1 cellular context compared by ENCODE assay signal in the genomic region with DNA sequence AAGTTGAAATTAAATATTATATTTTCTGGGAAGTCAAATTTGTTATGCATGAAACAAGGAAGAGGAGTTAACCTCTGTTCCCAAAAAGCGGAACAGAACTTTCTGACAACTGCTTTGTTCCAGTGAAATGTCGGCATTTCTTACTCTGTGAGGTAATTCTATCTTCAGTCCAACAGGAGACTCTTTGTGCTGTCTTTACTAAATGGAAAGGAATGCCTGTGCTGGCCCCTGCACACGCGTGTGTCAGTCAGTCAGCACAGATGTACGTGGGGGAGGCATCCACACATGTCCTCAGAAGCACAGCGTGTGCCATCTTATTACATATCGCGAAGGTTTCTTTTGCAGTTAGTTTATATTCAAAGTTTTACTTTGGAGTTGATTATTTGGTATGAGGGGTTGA.
A peak's percentile ranks its signal among the peaks of the same experiment; 100 is the strongest.
TF ChIP-seq lines count a peak whose summit lies in the region.

No MANE protein-coding gene starts in this region.

TF ChIP-seq in HepG2, 621 proteins besides CTCF, POLR2A, EP300 and RAD21 (continued from another document and continues in another):
- TF ChIP-seq, protein P1, sequence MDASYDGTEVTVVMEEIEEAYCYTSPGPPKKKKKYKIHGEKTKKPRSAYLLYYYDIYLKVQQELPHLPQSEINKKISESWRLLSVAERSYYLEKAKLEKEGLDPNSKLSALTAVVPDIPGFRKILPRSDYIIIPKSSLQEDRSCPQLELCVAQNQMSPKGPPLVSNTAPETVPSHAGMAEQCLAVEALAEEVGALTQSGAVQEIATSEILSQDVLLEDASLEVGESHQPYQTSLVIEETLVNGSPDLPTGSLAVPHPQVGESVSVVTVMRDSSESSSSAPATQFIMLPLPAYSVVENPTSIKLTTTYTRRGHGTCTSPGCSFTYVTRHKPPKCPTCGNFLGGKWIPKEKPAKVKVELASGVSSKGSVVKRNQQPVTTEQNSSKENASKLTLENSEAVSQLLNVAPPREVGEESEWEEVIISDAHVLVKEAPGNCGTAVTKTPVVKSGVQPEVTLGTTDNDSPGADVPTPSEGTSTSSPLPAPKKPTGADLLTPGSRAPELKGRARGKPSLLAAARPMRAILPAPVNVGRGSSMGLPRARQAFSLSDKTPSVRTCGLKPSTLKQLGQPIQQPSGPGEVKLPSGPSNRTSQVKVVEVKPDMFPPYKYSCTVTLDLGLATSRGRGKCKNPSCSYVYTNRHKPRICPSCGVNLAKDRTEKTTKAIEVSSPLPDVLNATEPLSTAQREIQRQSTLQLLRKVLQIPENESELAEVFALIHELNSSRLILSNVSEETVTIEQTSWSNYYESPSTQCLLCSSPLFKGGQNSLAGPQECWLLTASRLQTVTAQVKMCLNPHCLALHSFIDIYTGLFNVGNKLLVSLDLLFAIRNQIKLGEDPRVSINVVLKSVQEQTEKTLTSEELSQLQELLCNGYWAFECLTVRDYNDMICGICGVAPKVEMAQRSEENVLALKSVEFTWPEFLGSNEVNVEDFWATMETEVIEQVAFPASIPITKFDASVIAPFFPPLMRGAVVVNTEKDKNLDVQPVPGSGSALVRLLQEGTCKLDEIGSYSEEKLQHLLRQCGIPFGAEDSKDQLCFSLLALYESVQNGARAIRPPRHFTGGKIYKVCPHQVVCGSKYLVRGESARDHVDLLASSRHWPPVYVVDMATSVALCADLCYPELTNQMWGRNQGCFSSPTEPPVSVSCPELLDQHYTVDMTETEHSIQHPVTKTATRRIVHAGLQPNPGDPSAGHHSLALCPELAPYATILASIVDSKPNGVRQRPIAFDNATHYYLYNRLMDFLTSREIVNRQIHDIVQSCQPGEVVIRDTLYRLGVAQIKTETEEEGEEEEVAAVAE (CRISPR knock-in tag; IDR thresholded peaks at IDR 0.05; ENCODE audit: borderline replicate concordance), result no peak
- TF ChIP-seq NR2C2 (CRISPR knock-in tag; IDR thresholded peaks at IDR 0.05; ENCODE audit: borderline replicate concordance), result no peak
- TF ChIP-seq ZMYM3 (CRISPR knock-in tag; IDR thresholded peaks at IDR 0.05), result no peak
- TF ChIP-seq, protein P2, sequence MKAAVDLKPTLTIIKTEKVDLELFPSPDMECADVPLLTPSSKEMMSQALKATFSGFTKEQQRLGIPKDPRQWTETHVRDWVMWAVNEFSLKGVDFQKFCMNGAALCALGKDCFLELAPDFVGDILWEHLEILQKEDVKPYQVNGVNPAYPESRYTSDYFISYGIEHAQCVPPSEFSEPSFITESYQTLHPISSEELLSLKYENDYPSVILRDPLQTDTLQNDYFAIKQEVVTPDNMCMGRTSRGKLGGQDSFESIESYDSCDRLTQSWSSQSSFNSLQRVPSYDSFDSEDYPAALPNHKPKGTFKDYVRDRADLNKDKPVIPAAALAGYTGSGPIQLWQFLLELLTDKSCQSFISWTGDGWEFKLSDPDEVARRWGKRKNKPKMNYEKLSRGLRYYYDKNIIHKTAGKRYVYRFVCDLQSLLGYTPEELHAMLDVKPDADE (CRISPR knock-in tag; IDR thresholded peaks at IDR 0.05), result no peak
- no peak for TF ChIP-seq SRSF9 (IDR thresholded peaks at IDR 0.05; ENCODE audit: borderline replicate concordance, insufficient read depth, low read depth, low read length, poor library complexity, severe bottlenecking)
- no peak for TF ChIP-seq YY1 (IDR thresholded peaks at IDR 0.05; ENCODE audit: insufficient read depth, insufficient replicate concordance, low read depth, low read length)
- 0 out of 2 replicates have a peak, but pooled peaks have one; percentile 33 for TF ChIP-seq SIX1 (CRISPR knock-in tag; IDR thresholded peaks at IDR 0.05; ENCODE audit: borderline replicate concordance)
- no peak for TF ChIP-seq SMAD3 (CRISPR knock-in tag; IDR thresholded peaks at IDR 0.05)
- no peak for TF ChIP-seq SYNCRIP (IDR thresholded peaks at IDR 0.05; ENCODE audit: insufficient read depth, low read depth, low read length)
- TF ChIP-seq ZSCAN20 (CRISPR knock-in tag; IDR thresholded peaks at IDR 0.05; ENCODE audit: borderline replicate concordance), result no peak
- TF ChIP-seq, protein P3, sequence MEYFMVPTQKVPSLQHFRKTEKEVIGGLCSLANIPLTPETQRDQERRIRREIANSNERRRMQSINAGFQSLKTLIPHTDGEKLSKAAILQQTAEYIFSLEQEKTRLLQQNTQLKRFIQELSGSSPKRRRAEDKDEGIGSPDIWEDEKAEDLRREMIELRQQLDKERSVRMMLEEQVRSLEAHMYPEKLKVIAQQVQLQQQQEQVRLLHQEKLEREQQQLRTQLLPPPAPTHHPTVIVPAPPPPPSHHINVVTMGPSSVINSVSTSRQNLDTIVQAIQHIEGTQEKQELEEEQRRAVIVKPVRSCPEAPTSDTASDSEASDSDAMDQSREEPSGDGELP (IDR thresholded peaks at IDR 0.05; ENCODE audit: borderline replicate concordance, low read depth), result no peak
- 0 out of 2 replicates have a peak, but pooled peaks have one; percentile 9 for TF ChIP-seq YEATS4 (CRISPR knock-in tag; IDR thresholded peaks at IDR 0.05; ENCODE audit: borderline replicate concordance)
- no peak for TF ChIP-seq ETV5 (CRISPR knock-in tag; IDR thresholded peaks at IDR 0.05; ENCODE audit: borderline replicate concordance)
- TF ChIP-seq, protein P4, sequence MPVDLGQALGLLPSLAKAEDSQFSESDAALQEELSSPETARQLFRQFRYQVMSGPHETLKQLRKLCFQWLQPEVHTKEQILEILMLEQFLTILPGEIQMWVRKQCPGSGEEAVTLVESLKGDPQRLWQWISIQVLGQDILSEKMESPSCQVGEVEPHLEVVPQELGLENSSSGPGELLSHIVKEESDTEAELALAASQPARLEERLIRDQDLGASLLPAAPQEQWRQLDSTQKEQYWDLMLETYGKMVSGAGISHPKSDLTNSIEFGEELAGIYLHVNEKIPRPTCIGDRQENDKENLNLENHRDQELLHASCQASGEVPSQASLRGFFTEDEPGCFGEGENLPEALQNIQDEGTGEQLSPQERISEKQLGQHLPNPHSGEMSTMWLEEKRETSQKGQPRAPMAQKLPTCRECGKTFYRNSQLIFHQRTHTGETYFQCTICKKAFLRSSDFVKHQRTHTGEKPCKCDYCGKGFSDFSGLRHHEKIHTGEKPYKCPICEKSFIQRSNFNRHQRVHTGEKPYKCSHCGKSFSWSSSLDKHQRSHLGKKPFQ (CRISPR knock-in tag; IDR thresholded peaks at IDR 0.05; ENCODE audit: insufficient replicate concordance), result no peak
- TF ChIP-seq NBN (conservative IDR thresholded peaks at IDR 0.05), result no peak
- TF ChIP-seq, protein P5, sequence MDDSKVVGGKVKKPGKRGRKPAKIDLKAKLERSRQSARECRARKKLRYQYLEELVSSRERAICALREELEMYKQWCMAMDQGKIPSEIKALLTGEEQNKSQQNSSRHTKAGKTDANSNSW (CRISPR knock-in tag; IDR thresholded peaks at IDR 0.05; ENCODE audit: borderline replicate concordance), result no peak
- no peak for TF ChIP-seq ZNF773 (CRISPR knock-in tag; IDR thresholded peaks at IDR 0.05; ENCODE audit: borderline replicate concordance)
- no peak for TF ChIP-seq MTF2 (CRISPR knock-in tag; IDR thresholded peaks at IDR 0.05; ENCODE audit: borderline replicate concordance)
- peak; percentile 35 for TF ChIP-seq STAG1 (CRISPR knock-in tag; IDR thresholded peaks at IDR 0.05)
- TF ChIP-seq, protein P6, sequence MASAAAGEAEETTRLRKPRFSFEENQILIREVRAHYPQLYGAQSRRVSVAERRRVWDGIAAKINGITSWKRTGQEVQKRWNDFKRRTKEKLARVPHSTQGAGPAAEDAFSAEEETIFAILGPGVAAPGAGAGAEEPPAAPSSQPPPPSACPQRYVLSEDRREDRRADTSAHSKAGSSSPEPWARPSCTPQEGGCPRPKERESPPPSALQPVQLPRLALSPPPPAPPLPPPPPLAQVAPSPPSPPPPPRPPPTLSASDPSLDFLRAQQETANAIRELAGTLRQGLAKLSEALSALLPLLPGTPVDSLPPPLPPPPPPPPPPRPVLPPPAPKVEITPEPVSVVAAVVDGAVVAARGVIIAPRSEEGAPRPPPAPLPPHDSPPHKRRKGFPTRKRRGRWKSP (CRISPR knock-in tag; IDR thresholded peaks at IDR 0.05), result no peak
- TF ChIP-seq, protein P7, sequence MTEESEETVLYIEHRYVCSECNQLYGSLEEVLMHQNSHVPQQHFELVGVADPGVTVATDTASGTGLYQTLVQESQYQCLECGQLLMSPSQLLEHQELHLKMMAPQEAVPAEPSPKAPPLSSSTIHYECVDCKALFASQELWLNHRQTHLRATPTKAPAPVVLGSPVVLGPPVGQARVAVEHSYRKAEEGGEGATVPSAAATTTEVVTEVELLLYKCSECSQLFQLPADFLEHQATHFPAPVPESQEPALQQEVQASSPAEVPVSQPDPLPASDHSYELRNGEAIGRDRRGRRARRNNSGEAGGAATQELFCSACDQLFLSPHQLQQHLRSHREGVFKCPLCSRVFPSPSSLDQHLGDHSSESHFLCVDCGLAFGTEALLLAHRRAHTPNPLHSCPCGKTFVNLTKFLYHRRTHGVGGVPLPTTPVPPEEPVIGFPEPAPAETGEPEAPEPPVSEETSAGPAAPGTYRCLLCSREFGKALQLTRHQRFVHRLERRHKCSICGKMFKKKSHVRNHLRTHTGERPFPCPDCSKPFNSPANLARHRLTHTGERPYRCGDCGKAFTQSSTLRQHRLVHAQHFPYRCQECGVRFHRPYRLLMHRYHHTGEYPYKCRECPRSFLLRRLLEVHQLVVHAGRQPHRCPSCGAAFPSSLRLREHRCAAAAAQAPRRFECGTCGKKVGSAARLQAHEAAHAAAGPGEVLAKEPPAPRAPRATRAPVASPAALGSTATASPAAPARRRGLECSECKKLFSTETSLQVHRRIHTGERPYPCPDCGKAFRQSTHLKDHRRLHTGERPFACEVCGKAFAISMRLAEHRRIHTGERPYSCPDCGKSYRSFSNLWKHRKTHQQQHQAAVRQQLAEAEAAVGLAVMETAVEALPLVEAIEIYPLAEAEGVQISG (CRISPR knock-in tag; IDR thresholded peaks at IDR 0.05), result no peak
- TF ChIP-seq, protein P8, sequence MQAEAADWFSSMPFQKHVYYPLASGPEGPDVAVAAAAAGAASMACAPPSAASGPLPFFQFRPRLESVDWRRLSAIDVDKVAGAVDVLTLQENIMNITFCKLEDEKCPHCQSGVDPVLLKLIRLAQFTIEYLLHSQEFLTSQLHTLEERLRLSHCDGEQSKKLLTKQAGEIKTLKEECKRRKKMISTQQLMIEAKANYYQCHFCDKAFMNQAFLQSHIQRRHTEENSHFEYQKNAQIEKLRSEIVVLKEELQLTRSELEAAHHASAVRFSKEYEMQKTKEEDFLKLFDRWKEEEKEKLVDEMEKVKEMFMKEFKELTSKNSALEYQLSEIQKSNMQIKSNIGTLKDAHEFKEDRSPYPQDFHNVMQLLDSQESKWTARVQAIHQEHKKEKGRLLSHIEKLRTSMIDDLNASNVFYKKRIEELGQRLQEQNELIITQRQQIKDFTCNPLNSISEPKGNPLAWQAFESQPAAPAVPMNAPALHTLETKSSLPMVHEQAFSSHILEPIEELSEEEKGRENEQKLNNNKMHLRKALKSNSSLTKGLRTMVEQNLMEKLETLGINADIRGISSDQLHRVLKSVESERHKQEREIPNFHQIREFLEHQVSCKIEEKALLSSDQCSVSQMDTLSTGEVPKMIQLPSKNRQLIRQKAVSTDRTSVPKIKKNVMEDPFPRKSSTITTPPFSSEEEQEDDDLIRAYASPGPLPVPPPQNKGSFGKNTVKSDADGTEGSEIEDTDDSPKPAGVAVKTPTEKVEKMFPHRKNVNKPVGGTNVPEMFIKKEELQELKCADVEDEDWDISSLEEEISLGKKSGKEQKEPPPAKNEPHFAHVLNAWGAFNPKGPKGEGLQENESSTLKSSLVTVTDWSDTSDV (CRISPR knock-in tag; IDR thresholded peaks at IDR 0.05), result no peak
- TF ChIP-seq ZNF12 (CRISPR knock-in tag; IDR thresholded peaks at IDR 0.05), result no peak
- TF ChIP-seq ZNF572 (CRISPR knock-in tag; IDR thresholded peaks at IDR 0.05), result no peak
- TF ChIP-seq SOX5 (CRISPR knock-in tag; IDR thresholded peaks at IDR 0.05; ENCODE audit: borderline replicate concordance), result peak; percentile 37; the same call in 1 of the 2 replicates
- no peak for TF ChIP-seq HIVEP1 (CRISPR knock-in tag; IDR thresholded peaks at IDR 0.05)
- no peak for TF ChIP-seq ZBTB21 (CRISPR knock-in tag; IDR thresholded peaks at IDR 0.05)
- TF ChIP-seq ISX (CRISPR knock-in tag; conservative IDR thresholded peaks at IDR 0.05), result no peak
- TF ChIP-seq TOPORS (CRISPR knock-in tag; IDR thresholded peaks at IDR 0.05), result no peak
- TF ChIP-seq PHF5A (CRISPR knock-in tag; IDR thresholded peaks at IDR 0.05; ENCODE audit: low read depth, unreplicated experiment), result no peak
- no peak for TF ChIP-seq ZFP41 (CRISPR knock-in tag; IDR thresholded peaks at IDR 0.05; ENCODE audit: borderline replicate concordance)
- TF ChIP-seq, protein P9, sequence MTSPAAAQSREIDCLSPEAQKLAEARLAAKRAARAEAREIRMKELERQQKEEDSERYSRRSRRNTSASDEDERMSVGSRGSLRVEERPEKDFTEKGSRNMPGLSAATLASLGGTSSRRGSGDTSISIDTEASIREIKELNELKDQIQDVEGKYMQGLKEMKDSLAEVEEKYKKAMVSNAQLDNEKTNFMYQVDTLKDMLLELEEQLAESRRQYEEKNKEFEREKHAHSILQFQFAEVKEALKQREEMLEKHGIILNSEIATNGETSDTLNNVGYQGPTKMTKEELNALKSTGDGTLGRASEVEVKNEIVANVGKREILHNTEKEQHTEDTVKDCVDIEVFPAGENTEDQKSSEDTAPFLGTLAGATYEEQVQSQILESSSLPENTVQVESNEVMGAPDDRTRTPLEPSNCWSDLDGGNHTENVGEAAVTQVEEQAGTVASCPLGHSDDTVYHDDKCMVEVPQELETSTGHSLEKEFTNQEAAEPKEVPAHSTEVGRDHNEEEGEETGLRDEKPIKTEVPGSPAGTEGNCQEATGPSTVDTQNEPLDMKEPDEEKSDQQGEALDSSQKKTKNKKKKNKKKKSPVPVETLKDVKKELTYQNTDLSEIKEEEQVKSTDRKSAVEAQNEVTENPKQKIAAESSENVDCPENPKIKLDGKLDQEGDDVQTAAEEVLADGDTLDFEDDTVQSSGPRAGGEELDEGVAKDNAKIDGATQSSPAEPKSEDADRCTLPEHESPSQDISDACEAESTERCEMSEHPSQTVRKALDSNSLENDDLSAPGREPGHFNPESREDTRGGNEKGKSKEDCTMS (CRISPR knock-in tag; conservative IDR thresholded peaks at IDR 0.05), result no peak
- TF ChIP-seq RORA (CRISPR knock-in tag; IDR thresholded peaks at IDR 0.05), result no peak
- TF ChIP-seq ZNF546 (CRISPR knock-in tag; conservative IDR thresholded peaks at IDR 0.05), result no peak
- TF ChIP-seq, protein P10, sequence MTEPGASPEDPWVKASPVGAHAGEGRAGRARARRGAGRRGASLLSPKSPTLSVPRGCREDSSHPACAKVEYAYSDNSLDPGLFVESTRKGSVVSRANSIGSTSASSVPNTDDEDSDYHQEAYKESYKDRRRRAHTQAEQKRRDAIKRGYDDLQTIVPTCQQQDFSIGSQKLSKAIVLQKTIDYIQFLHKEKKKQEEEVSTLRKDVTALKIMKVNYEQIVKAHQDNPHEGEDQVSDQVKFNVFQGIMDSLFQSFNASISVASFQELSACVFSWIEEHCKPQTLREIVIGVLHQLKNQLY (CRISPR knock-in tag; IDR thresholded peaks at IDR 0.05), result no peak
- TF ChIP-seq ZNF761 (CRISPR knock-in tag; conservative IDR thresholded peaks at IDR 0.05), result no peak
- no peak for TF ChIP-seq CAMTA2 (CRISPR knock-in tag; IDR thresholded peaks at IDR 0.05; ENCODE audit: borderline replicate concordance)
- TF ChIP-seq, protein P11, sequence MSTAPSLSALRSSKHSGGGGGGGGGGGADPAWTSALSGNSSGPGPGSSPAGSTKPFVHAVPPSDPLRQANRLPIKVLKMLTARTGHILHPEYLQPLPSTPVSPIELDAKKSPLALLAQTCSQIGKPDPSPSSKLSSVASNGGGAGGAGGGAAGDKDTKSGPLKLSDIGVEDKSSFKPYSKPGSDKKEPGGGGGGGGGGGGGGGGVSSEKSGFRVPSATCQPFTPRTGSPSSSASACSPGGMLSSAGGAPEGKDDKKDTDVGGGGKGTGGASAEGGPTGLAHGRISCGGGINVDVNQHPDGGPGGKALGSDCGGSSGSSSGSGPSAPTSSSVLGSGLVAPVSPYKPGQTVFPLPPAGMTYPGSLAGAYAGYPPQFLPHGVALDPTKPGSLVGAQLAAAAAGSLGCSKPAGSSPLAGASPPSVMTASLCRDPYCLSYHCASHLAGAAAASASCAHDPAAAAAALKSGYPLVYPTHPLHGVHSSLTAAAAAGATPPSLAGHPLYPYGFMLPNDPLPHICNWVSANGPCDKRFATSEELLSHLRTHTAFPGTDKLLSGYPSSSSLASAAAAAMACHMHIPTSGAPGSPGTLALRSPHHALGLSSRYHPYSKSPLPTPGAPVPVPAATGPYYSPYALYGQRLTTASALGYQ (CRISPR knock-in tag; IDR thresholded peaks at IDR 0.05), result no peak
